In genomic region chr5:116654890-116655289, GRCh38 we compare ENCODE assay signal across 23 cellular contexts.
"Had no signal": no experiment of that assay in that cellular context is flagged by ENCODE, and none has a peak within 500 bp of the region (broad histone marks: within the 10 kb centered on the region; RNA-seq: fewer than 3 reads in every experiment).

No MANE protein-coding gene starts in this region.

- ATAC-seq: left lobe of liver; naive thymus-derived CD4-positive, alpha-beta T cell; sciatic nerve; stimulated activated naive B cell treated with anti-CD40 and anti-IgM and Interleukin-4, amounts not matched to agents 10 μg/mL and 1 μg/mL and 100 μg/mL, for 72 hours; upper lobe of right lung had no signal

- H3K4me1 ChIP-seq: prostate gland, right atrium auricular region, spleen, transverse colon, upper lobe of right lung, uterus had no signal

- H3K27ac ChIP-seq: coronary artery, prostate gland, right atrium auricular region, skin epidermis, spleen, suprapubic skin, transverse colon, upper lobe of right lung, uterus had no signal

- H3K4me3 Mint-ChIP-seq: memory B cell; mesothelial cell of epicardium; naive thymus-derived CD4-positive, alpha-beta T cell; nephron; stimulated activated naive B cell treated with anti-CD40 and anti-IgM and Interleukin-4, amounts not matched to agents 10 μg/mL and 1 μg/mL and 100 μg/mL, for 72 hours; stimulated activated naive CD8-positive, alpha-beta T cell treated with anti-CD3 and anti-CD28 coated beads, Interleukin-15, Interleukin-2, amounts not matched to agents 100 ng/mL and 50 ng/mL, for 24 hours had no signal

- H3K36me3 Mint-ChIP-seq: memory B cell; mesothelial cell of epicardium; naive thymus-derived CD4-positive, alpha-beta T cell; stimulated activated naive B cell treated with anti-CD40 and anti-IgM and Interleukin-4, amounts not matched to agents 10 μg/mL and 1 μg/mL and 100 μg/mL, for 72 hours had no signal

- H3K27me3 ChIP-seq: right atrium auricular region, spleen, suprapubic skin, transverse colon, upper lobe of right lung, uterus had no signal

- H3K9me3 ChIP-seq: prostate gland, right atrium auricular region, spleen, suprapubic skin, transverse colon, upper lobe of right lung, uterus had no signal

- H3K27ac Mint-ChIP-seq: memory B cell; mesothelial cell of epicardium; naive thymus-derived CD4-positive, alpha-beta T cell; nephron; stimulated activated naive B cell treated with anti-CD40 and anti-IgM and Interleukin-4, amounts not matched to agents 10 μg/mL and 1 μg/mL and 100 μg/mL, for 72 hours; stimulated activated naive CD8-positive, alpha-beta T cell treated with anti-CD3 and anti-CD28 coated beads, Interleukin-15, Interleukin-2, amounts not matched to agents 100 ng/mL and 50 ng/mL, for 24 hours had no signal

- H3K9me3 Mint-ChIP-seq: mesothelial cell of epicardium; nephron; stimulated activated naive B cell treated with anti-CD40 and anti-IgM and Interleukin-4, amounts not matched to agents 10 μg/mL and 1 μg/mL and 100 μg/mL, for 72 hours; stimulated activated naive CD8-positive, alpha-beta T cell treated with anti-CD3 and anti-CD28 coated beads, Interleukin-15, Interleukin-2, amounts not matched to agents 100 ng/mL and 50 ng/mL, for 24 hours had no signal

- H3K4me1 Mint-ChIP-seq: naive thymus-derived CD4-positive, alpha-beta T cell; stimulated activated naive B cell treated with anti-CD40 and anti-IgM and Interleukin-4, amounts not matched to agents 10 μg/mL and 1 μg/mL and 100 μg/mL, for 72 hours had no signal

- H3K36me3 ChIP-seq: prostate gland, right atrium auricular region, spleen, suprapubic skin, transverse colon, upper lobe of right lung, uterus had no signal

- DNase-seq: dermis blood vessel endothelial cell; effector memory CD4-positive, alpha-beta T cell; hypothalamus; kidney; naive thymus-derived CD4-positive, alpha-beta T cell; nucleus accumbens; spleen; stimulated activated naive B cell treated with anti-CD40 and anti-IgM and Interleukin-4, amounts not matched to agents 10 μg/mL and 1 μg/mL and 100 μg/mL, for 72 hours; transverse colon; upper lobe of right lung; uterus had no signal

- H3K4me3 ChIP-seq: coronary artery, lung, prostate gland, right atrium auricular region, skin epidermis, spleen, suprapubic skin, transverse colon, upper lobe of right lung, uterus had no signal
